In the genomic region with DNA sequence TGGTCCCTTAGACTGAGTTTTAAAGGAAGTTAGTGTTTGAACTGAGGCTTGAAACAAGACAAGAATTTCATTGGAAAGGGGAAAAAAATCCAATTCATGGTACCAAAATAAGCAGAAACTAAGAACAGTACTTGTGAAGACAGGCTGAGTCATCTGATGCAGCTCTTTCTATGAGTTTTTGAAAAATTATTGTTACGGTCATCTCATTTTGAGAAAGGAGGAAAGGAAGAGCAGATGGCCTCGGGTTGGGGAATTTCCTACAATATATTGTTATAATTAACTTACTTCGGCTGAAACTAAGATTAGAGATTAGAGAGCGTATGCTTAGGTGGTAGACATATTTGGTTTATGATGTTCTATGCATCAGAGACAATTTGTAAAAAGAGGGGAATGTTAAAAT, we compare ENCODE assay signal across 1 cellular context.
TF ChIP-seq lines count a peak whose summit lies in the region.

No MANE protein-coding gene starts in this region.

TF ChIP-seq in GM12878, 131 proteins besides CTCF, POLR2A, EP300 and RAD21 (continued from another document and continues in another):
- TF ChIP-seq, protein P1, sequence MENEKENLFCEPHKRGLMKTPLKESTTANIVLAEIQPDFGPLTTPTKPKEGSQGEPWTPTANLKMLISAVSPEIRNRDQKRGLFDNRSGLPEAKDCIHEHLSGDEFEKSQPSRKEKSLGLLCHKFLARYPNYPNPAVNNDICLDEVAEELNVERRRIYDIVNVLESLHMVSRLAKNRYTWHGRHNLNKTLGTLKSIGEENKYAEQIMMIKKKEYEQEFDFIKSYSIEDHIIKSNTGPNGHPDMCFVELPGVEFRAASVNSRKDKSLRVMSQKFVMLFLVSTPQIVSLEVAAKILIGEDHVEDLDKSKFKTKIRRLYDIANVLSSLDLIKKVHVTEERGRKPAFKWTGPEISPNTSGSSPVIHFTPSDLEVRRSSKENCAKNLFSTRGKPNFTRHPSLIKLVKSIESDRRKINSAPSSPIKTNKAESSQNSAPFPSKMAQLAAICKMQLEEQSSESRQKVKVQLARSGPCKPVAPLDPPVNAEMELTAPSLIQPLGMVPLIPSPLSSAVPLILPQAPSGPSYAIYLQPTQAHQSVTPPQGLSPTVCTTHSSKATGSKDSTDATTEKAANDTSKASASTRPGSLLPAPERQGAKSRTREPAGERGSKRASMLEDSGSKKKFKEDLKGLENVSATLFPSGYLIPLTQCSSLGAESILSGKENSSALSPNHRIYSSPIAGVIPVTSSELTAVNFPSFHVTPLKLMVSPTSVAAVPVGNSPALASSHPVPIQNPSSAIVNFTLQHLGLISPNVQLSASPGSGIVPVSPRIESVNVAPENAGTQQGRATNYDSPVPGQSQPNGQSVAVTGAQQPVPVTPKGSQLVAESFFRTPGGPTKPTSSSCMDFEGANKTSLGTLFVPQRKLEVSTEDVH (IDR thresholded peaks at IDR 0.05; ENCODE audit: low read depth, partially characterized antibody): no peak
- TF ChIP-seq, protein P2, sequence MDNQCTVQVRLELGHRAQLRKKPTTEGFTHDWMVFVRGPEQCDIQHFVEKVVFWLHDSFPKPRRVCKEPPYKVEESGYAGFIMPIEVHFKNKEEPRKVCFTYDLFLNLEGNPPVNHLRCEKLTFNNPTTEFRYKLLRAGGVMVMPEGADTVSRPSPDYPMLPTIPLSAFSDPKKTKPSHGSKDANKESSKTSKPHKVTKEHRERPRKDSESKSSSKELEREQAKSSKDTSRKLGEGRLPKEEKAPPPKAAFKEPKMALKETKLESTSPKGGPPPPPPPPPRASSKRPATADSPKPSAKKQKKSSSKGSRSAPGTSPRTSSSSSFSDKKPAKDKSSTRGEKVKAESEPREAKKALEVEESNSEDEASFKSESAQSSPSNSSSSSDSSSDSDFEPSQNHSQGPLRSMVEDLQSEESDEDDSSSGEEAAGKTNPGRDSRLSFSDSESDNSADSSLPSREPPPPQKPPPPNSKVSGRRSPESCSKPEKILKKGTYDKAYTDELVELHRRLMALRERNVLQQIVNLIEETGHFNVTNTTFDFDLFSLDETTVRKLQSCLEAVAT (IDR thresholded peaks at IDR 0.05): no peak
- TF ChIP-seq LARP7 (IDR thresholded peaks at IDR 0.05) (no peak), PAX5 (IDR thresholded peaks at IDR 0.05; ENCODE audit: borderline replicate concordance, low read depth, low read length) (no peak), CHD1 (IDR thresholded peaks at IDR 0.05; ENCODE audit: low read depth, low read length) (no peak), JUND (IDR thresholded peaks at IDR 0.05; ENCODE audit: low read depth, low read length) (no peak), SP1 (IDR thresholded peaks at IDR 0.05; ENCODE audit: low read depth, low read length) (no peak), ATF7 (IDR thresholded peaks at IDR 0.05; ENCODE audit: low read depth) (no peak), BRCA1 (IDR thresholded peaks at IDR 0.05; ENCODE audit: low read depth, low read length) (no peak), NFIC (IDR thresholded peaks at IDR 0.05; ENCODE audit: low read depth, low read length) (peak; percentile 79; the same call in 1 of the 2 replicates), CBFB (IDR thresholded peaks at IDR 0.05; ENCODE audit: low read depth) (no peak), FOXK2 (IDR thresholded peaks at IDR 0.05) (no peak), ZNF217 (IDR thresholded peaks at IDR 0.05) (0 out of 2 replicates have a peak, but pooled peaks have one; percentile 31), ZNF622 (IDR thresholded peaks at IDR 0.05) (no peak), SUZ12 (IDR thresholded peaks at IDR 0.05; ENCODE audit: unreplicated experiment) (no peak), SREBF2 (IDR thresholded peaks at IDR 0.05; ENCODE audit: low read length) (no peak), HDGF (IDR thresholded peaks at IDR 0.05) (no peak), KLF5 (IDR thresholded peaks at IDR 0.05; ENCODE audit: partially characterized antibody) (no peak), POLR2AphosphoS2 (IDR thresholded peaks at IDR 0.05; ENCODE audit: low read depth, low read length) (no peak), ASH2L (IDR thresholded peaks at IDR 0.05; ENCODE audit: borderline replicate concordance, low read depth) (no peak), BCL11A (IDR thresholded peaks at IDR 0.05; ENCODE audit: low read depth, low read length) (peak; percentile 60; the same call in 1 of the 2 replicates), MEF2A (IDR thresholded peaks at IDR 0.05; ENCODE audit: insufficient read depth, low read depth, low read length) (0 out of 2 replicates have a peak, but pooled peaks have one; percentile 44), MTA3 (IDR thresholded peaks at IDR 0.05; ENCODE audit: borderline replicate concordance, low read length) (no peak), IKZF2 (IDR thresholded peaks at IDR 0.05) (peak; percentile 72 to 81), ETV6 (conservative IDR thresholded peaks at IDR 0.05 in 1 of 2, IDR thresholded peaks at IDR 0.05 in 1 of 2; ENCODE audit: borderline replicate concordance in 1 of 2, low read depth in 1 of 2) (no peak; a peak in 1 of 4 replicates), YBX1 (IDR thresholded peaks at IDR 0.05) (no peak), IKZF1 (conservative IDR thresholded peaks at IDR 0.05) (peak; percentile 82), MXI1 (IDR thresholded peaks at IDR 0.05; ENCODE audit: low read depth, low read length) (no peak), DPF2 (IDR thresholded peaks at IDR 0.05) (peak; percentile 71), SUPT20H (IDR thresholded peaks at IDR 0.05; ENCODE audit: borderline replicate concordance, control insufficient read depth, low read depth, low read length) (no peak), FOXM1 (IDR thresholded peaks at IDR 0.05; ENCODE audit: low read depth, low read length) (peak; percentile 68; the same call in 1 of the 2 replicates), YY1 (IDR thresholded peaks at IDR 0.05; ENCODE audit: low read depth, low read length) (no peak), BHLHE40 (IDR thresholded peaks at IDR 0.05; ENCODE audit: borderline replicate concordance in 1 of 2, low read depth in 2 of 2, low read length in 1 of 2) (0 out of 4 replicates have a peak, but pooled peaks of 1 of the 2 experiments have one; percentile 16), EGR1 (IDR thresholded peaks at IDR 0.05; ENCODE audit: borderline replicate concordance in 1 of 2, low read depth in 2 of 2, low read length in 2 of 2) (no peak), SMAD5 (IDR thresholded peaks at IDR 0.05; ENCODE audit: low read depth) (no peak), STAT1 (conservative IDR thresholded peaks at IDR 0.05) (no peak)
- TF ChIP-seq, protein P3, sequence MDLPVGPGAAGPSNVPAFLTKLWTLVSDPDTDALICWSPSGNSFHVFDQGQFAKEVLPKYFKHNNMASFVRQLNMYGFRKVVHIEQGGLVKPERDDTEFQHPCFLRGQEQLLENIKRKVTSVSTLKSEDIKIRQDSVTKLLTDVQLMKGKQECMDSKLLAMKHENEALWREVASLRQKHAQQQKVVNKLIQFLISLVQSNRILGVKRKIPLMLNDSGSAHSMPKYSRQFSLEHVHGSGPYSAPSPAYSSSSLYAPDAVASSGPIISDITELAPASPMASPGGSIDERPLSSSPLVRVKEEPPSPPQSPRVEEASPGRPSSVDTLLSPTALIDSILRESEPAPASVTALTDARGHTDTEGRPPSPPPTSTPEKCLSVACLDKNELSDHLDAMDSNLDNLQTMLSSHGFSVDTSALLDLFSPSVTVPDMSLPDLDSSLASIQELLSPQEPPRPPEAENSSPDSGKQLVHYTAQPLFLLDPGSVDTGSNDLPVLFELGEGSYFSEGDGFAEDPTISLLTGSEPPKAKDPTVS (IDR thresholded peaks at IDR 0.05; ENCODE audit: low read depth, low read length): no peak
- TF ChIP-seq, protein P4, sequence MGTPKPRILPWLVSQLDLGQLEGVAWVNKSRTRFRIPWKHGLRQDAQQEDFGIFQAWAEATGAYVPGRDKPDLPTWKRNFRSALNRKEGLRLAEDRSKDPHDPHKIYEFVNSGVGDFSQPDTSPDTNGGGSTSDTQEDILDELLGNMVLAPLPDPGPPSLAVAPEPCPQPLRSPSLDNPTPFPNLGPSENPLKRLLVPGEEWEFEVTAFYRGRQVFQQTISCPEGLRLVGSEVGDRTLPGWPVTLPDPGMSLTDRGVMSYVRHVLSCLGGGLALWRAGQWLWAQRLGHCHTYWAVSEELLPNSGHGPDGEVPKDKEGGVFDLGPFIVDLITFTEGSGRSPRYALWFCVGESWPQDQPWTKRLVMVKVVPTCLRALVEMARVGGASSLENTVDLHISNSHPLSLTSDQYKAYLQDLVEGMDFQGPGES (IDR thresholded peaks at IDR 0.05): no peak
- TF ChIP-seq, protein P5, sequence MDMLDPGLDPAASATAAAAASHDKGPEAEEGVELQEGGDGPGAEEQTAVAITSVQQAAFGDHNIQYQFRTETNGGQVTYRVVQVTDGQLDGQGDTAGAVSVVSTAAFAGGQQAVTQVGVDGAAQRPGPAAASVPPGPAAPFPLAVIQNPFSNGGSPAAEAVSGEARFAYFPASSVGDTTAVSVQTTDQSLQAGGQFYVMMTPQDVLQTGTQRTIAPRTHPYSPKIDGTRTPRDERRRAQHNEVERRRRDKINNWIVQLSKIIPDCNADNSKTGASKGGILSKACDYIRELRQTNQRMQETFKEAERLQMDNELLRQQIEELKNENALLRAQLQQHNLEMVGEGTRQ (IDR thresholded peaks at IDR 0.05; ENCODE audit: borderline replicate concordance, low read depth, low read length): no peak
- TF ChIP-seq, protein P6, sequence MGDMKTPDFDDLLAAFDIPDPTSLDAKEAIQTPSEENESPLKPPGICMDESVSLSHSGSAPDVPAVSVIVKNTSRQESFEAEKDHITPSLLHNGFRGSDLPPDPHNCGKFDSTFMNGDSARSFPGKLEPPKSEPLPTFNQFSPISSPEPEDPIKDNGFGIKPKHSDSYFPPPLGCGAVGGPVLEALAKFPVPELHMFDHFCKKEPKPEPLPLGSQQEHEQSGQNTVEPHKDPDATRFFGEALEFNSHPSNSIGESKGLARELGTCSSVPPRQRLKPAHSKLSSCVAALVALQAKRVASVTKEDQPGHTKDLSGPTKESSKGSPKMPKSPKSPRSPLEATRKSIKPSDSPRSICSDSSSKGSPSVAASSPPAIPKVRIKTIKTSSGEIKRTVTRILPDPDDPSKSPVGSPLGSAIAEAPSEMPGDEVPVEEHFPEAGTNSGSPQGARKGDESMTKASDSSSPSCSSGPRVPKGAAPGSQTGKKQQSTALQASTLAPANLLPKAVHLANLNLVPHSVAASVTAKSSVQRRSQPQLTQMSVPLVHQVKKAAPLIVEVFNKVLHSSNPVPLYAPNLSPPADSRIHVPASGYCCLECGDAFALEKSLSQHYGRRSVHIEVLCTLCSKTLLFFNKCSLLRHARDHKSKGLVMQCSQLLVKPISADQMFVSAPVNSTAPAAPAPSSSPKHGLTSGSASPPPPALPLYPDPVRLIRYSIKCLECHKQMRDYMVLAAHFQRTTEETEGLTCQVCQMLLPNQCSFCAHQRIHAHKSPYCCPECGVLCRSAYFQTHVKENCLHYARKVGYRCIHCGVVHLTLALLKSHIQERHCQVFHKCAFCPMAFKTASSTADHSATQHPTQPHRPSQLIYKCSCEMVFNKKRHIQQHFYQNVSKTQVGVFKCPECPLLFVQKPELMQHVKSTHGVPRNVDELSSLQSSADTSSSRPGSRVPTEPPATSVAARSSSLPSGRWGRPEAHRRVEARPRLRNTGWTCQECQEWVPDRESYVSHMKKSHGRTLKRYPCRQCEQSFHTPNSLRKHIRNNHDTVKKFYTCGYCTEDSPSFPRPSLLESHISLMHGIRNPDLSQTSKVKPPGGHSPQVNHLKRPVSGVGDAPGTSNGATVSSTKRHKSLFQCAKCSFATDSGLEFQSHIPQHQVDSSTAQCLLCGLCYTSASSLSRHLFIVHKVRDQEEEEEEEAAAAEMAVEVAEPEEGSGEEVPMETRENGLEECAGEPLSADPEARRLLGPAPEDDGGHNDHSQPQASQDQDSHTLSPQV (IDR thresholded peaks at IDR 0.05): no peak
- TF ChIP-seq, protein P7, sequence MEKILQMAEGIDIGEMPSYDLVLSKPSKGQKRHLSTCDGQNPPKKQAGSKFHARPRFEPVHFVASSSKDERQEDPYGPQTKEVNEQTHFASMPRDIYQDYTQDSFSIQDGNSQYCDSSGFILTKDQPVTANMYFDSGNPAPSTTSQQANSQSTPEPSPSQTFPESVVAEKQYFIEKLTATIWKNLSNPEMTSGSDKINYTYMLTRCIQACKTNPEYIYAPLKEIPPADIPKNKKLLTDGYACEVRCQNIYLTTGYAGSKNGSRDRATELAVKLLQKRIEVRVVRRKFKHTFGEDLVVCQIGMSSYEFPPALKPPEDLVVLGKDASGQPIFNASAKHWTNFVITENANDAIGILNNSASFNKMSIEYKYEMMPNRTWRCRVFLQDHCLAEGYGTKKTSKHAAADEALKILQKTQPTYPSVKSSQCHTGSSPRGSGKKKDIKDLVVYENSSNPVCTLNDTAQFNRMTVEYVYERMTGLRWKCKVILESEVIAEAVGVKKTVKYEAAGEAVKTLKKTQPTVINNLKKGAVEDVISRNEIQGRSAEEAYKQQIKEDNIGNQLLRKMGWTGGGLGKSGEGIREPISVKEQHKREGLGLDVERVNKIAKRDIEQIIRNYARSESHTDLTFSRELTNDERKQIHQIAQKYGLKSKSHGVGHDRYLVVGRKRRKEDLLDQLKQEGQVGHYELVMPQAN (conservative IDR thresholded peaks at IDR 0.05): no peak
- TF ChIP-seq, protein P8, sequence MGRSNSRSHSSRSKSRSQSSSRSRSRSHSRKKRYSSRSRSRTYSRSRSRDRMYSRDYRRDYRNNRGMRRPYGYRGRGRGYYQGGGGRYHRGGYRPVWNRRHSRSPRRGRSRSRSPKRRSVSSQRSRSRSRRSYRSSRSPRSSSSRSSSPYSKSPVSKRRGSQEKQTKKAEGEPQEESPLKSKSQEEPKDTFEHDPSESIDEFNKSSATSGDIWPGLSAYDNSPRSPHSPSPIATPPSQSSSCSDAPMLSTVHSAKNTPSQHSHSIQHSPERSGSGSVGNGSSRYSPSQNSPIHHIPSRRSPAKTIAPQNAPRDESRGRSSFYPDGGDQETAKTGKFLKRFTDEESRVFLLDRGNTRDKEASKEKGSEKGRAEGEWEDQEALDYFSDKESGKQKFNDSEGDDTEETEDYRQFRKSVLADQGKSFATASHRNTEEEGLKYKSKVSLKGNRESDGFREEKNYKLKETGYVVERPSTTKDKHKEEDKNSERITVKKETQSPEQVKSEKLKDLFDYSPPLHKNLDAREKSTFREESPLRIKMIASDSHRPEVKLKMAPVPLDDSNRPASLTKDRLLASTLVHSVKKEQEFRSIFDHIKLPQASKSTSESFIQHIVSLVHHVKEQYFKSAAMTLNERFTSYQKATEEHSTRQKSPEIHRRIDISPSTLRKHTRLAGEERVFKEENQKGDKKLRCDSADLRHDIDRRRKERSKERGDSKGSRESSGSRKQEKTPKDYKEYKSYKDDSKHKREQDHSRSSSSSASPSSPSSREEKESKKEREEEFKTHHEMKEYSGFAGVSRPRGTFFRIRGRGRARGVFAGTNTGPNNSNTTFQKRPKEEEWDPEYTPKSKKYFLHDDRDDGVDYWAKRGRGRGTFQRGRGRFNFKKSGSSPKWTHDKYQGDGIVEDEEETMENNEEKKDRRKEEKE (IDR thresholded peaks at IDR 0.05): no peak
- TF ChIP-seq, protein P9, sequence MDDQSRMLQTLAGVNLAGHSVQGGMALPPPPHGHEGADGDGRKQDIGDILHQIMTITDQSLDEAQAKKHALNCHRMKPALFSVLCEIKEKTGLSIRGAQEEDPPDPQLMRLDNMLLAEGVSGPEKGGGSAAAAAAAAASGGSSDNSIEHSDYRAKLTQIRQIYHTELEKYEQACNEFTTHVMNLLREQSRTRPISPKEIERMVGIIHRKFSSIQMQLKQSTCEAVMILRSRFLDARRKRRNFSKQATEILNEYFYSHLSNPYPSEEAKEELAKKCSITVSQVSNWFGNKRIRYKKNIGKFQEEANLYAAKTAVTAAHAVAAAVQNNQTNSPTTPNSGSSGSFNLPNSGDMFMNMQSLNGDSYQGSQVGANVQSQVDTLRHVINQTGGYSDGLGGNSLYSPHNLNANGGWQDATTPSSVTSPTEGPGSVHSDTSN (IDR thresholded peaks at IDR 0.05; ENCODE audit: insufficient replicate concordance, low read depth, low read length): no peak
